ENCODE assay signal across 1 cellular context in the genomic region with DNA sequence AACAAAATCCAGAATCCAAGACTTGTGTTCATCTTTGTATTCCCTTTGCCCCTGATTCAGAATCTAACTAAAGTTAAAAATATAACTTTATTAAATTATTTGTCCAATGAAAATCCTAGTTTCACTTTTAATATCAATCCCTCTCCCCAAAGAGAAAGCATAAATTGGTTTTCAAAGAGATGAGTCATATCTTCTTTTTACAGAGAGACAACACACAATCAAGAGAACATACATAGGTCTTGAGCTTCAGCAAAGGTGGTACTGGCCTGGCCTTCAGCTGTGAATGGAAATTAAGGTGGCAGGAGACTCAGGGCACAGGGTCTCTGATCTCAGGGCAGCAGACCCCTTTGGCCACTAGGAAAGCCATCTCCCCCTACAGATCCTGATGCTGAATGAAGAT.
TF ChIP-seq lines count a peak whose summit lies in the region.

No MANE protein-coding gene starts in this region.

TF ChIP-seq in GM12878, 131 proteins besides CTCF, POLR2A, EP300 and RAD21 (continued from another document):
- TF ChIP-seq, protein P1, sequence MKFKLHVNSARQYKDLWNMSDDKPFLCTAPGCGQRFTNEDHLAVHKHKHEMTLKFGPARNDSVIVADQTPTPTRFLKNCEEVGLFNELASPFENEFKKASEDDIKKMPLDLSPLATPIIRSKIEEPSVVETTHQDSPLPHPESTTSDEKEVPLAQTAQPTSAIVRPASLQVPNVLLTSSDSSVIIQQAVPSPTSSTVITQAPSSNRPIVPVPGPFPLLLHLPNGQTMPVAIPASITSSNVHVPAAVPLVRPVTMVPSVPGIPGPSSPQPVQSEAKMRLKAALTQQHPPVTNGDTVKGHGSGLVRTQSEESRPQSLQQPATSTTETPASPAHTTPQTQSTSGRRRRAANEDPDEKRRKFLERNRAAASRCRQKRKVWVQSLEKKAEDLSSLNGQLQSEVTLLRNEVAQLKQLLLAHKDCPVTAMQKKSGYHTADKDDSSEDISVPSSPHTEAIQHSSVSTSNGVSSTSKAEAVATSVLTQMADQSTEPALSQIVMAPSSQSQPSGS (IDR thresholded peaks at IDR 0.05; ENCODE audit: low read length): no peak
